Comparison of ENCODE assay signal across 1 cellular context in genomic region chr7:138893258-138893657, GRCh38.
TF ChIP-seq lines count a peak whose summit lies in the region.

No MANE protein-coding gene starts in this region.

TF ChIP-seq in GM23338, 12 proteins besides CTCF, POLR2A, EP300 and RAD21 (continued from another document):
- no peak for TF ChIP-seq ETS1 (IDR thresholded peaks at IDR 0.05)
- TF ChIP-seq JUNB (IDR thresholded peaks at IDR 0.05; ENCODE audit: unreplicated experiment) = no peak
- TF ChIP-seq STAT1 (IDR thresholded peaks at IDR 0.05; ENCODE audit: unreplicated experiment) = no peak
TF ChIP-seq in GM23338: peak in this region for 0.
